1 cellular context compared by ENCODE assay signal in genomic region chr7:143279186-143280098, GRCh38.
TF ChIP-seq lines count a peak whose summit lies in the region.

No MANE protein-coding gene starts in this region.

TF ChIP-seq in endothelial cell of umbilical vein, 7 proteins besides CTCF, POLR2A, EP300 and RAD21:
- TF ChIP-seq GATA2 (IDR thresholded peaks at IDR 0.05; ENCODE audit: insufficient read depth, insufficient read length, low read depth, low read length) (no peak), MAX (IDR thresholded peaks at IDR 0.05; ENCODE audit: insufficient read depth, insufficient read length) (peak; percentile 35), EZH2 (IDR thresholded peaks at IDR 0.05; ENCODE audit: borderline replicate concordance, low read depth, low read length, severe bottlenecking) (no peak)
TF ChIP-seq in endothelial cell of umbilical vein: peak in this region for 1.
